ENCODE assay signal across 2 cellular contexts in the genomic region with DNA sequence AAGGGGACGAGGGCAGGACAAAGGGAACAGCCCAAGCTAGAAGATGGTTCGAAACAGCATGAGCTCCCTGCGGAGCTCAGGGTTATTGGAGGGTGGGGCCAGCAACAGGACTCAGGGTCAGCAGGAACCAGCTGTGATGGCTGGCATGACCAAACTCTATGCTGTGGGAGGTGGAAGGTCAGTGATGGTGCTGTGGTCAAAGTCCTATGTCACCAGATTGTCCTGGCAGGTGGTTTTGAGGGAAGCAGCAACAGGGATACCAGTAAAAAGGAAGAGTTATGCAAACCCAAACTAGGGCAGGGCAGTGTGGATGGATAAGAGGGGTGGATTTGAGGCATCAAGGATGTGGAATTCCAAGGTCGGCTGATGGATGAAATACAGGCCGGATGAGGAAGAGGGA.
A peak's percentile ranks its signal among the peaks of the same experiment; 100 is the strongest.
TF ChIP-seq lines count a peak whose summit lies in the region.

No MANE protein-coding gene starts in this region.

TF ChIP-seq in liver, 16 proteins besides CTCF, POLR2A, EP300 and RAD21:
- TF ChIP-seq HNF4A (conservative IDR thresholded peaks at IDR 0.05) = peak; percentile 59 to 68
- TF ChIP-seq TAF1 (conservative IDR thresholded peaks at IDR 0.05) = no peak
- peak; percentile 21 to 52 for TF ChIP-seq RXRA (IDR thresholded peaks at IDR 0.05)

TF ChIP-seq in HepG2, 621 proteins besides CTCF, POLR2A, EP300 and RAD21:
- no peak for TF ChIP-seq TARDBP (CRISPR knock-in tag; IDR thresholded peaks at IDR 0.05)
- no peak for TF ChIP-seq CREM (IDR thresholded peaks at IDR 0.05)
- TF ChIP-seq CREM (CRISPR knock-in tag; IDR thresholded peaks at IDR 0.05) = no peak
- no peak for TF ChIP-seq HES4 (CRISPR knock-in tag; IDR thresholded peaks at IDR 0.05; ENCODE audit: borderline replicate concordance)
- TF ChIP-seq BRD4 (CRISPR knock-in tag; IDR thresholded peaks at IDR 0.05) = no peak
